Comparison of ENCODE assay signal across 27 cellular contexts in the genomic region with DNA sequence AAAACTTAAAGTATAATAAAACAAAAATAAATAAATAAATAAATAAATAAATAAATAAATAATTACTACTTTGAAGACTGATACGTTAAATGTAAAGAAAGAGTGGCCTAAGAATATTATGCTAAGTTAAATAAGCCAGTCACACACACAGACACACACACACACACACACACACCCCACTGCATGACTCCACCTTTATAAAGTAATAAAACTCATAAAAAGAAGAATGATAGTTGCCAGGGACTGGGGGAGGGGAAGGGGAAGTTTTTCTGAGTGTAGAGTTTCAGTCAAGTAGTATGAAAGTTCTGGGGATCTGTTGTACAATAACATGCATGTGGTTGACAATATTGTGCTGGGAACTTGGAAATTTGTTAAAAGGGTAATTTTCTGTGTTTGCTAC.
"Had no signal": no experiment of that assay in that cellular context is flagged by ENCODE, and none has a peak within 500 bp of the region (broad histone marks: within the 10 kb centered on the region; RNA-seq: fewer than 3 reads in every experiment).

No MANE protein-coding gene starts in this region.

- H3K4me3 Mint-ChIP-seq: stimulated activated memory B cell treated with anti-CD40 and anti-IgM and Interleukin-4, amounts not matched to agents 10 μg/mL and 1 μg/mL and 100 μg/mL, for 72 hours; stimulated activated naive B cell treated with anti-CD40 and anti-IgM and Interleukin-4, amounts not matched to agents 10 μg/mL and 1 μg/mL and 100 μg/mL, for 72 hours; stimulated activated naive CD8-positive, alpha-beta T cell treated with anti-CD3 and anti-CD28 coated beads, Interleukin-15, Interleukin-2, amounts not matched to agents 100 ng/mL and 50 ng/mL, for 24 hours; type B pancreatic cell had no signal

- H3K27me3 ChIP-seq: stomach, suprapubic skin, testis, thyroid gland, tibial artery, tibial nerve, upper lobe of left lung, upper lobe of right lung, uterus, vagina had no signal

- H3K9me3 ChIP-seq: stomach, testis, thoracic aorta, thyroid gland, tibial artery, upper lobe of left lung, upper lobe of right lung, uterus, vagina had no signal

- DNase-seq: stimulated activated CD4-positive, alpha-beta T cell treated with anti-CD3 and anti-CD28 coated beads, Interleukin-1b, Interleukin-23, amount 100 ng/mL, for 48 hours; stimulated activated CD4-positive, alpha-beta T cell treated with anti-CD3 and anti-CD28 coated beads, Interleukin-2, amount 100 ng/mL, for 24 hours; stimulated activated CD4-positive, alpha-beta T cell treated with anti-CD3 and anti-CD28 coated beads, Interleukin-2, amount 100 ng/mL, for 48 hours; stimulated activated CD4-positive, alpha-beta T cell treated with anti-CD3 and anti-CD28 coated beads, Interleukin-4, amount 100 ng/mL, for 1 hour; stimulated activated CD4-positive, alpha-beta T cell treated with anti-CD3 and anti-CD28 coated beads, Interleukin-4, amount 100 ng/mL, for 24 hours; stimulated activated CD4-positive, alpha-beta T cell treated with anti-CD3 and anti-CD28 coated beads, Interleukin-4, amount 100 ng/mL, for 4 hours; stimulated activated CD8-positive, alpha-beta memory T cell treated with anti-CD3 and anti-CD28 coated beads, Interleukin-4, amount 100 ng/mL, for 48 hours; stimulated activated naive B cell treated with anti-CD40 and anti-IgM and Interleukin-4, amounts not matched to agents 10 μg/mL and 1 μg/mL and 100 μg/mL, for 72 hours; stimulated activated naive CD4-positive, alpha-beta T cell; stimulated activated naive CD4-positive, alpha-beta T cell treated with Interleukin-2 at 50 U/mL for 16 hours; stimulated activated naive CD8-positive, alpha-beta T cell treated with anti-CD3 and anti-CD28 coated beads, Interleukin-15, Interleukin-2, amounts not matched to agents 100 U/mL and 50 U/mL, for 24 hours; stomach; substantia nigra; testis; thyroid gland; tibial artery; trophoblast cell; upper lobe of left lung; upper lobe of right lung; uterus had no signal

- ATAC-seq: stimulated activated memory B cell treated with anti-CD40 and anti-IgM and Interleukin-4, amounts not matched to agents 10 μg/mL and 1 μg/mL and 100 μg/mL, for 72 hours; stimulated activated naive B cell treated with anti-CD40 and anti-IgM and Interleukin-4, amounts not matched to agents 10 μg/mL and 1 μg/mL and 100 μg/mL, for 72 hours; stimulated activated naive CD8-positive, alpha-beta T cell treated with anti-CD3 and anti-CD28 coated beads, Interleukin-15, Interleukin-2, amounts not matched to agents 100 U/mL and 50 U/mL, for 24 hours; upper lobe of right lung had no signal

- H3K36me3 ChIP-seq: stomach, suprapubic skin, thoracic aorta, thyroid gland, tibial artery, tibial nerve, upper lobe of left lung, upper lobe of right lung, uterus, vagina had no signal

- H3K4me1 Mint-ChIP-seq: stimulated activated memory B cell treated with anti-CD40 and anti-IgM and Interleukin-4, amounts not matched to agents 10 μg/mL and 1 μg/mL and 100 μg/mL, for 72 hours; stimulated activated naive B cell treated with anti-CD40 and anti-IgM and Interleukin-4, amounts not matched to agents 10 μg/mL and 1 μg/mL and 100 μg/mL, for 72 hours had no signal

- H3K4me3 ChIP-seq: stomach, suprapubic skin, testis, thoracic aorta, thyroid gland, tibial artery, tibial nerve, upper lobe of left lung, upper lobe of right lung, uterus, vagina had no signal

- H3K27ac Mint-ChIP-seq: stimulated activated memory B cell treated with anti-CD40 and anti-IgM and Interleukin-4, amounts not matched to agents 10 μg/mL and 1 μg/mL and 100 μg/mL, for 72 hours; stimulated activated naive B cell treated with anti-CD40 and anti-IgM and Interleukin-4, amounts not matched to agents 10 μg/mL and 1 μg/mL and 100 μg/mL, for 72 hours; stimulated activated naive CD8-positive, alpha-beta T cell treated with anti-CD3 and anti-CD28 coated beads, Interleukin-15, Interleukin-2, amounts not matched to agents 100 ng/mL and 50 ng/mL, for 24 hours; type B pancreatic cell had no signal

- H3K27ac ChIP-seq: stomach, suprapubic skin, testis, thoracic aorta, thyroid gland, tibial artery, tibial nerve, upper lobe of left lung, upper lobe of right lung, uterus, vagina had no signal

- H3K4me1 ChIP-seq: stomach, suprapubic skin, testis, thyroid gland, tibial artery, tibial nerve, upper lobe of left lung, upper lobe of right lung, uterus, vagina had no signal

- H3K27me3 Mint-ChIP-seq: stimulated activated memory B cell treated with anti-CD40 and anti-IgM and Interleukin-4, amounts not matched to agents 10 μg/mL and 1 μg/mL and 100 μg/mL, for 72 hours; stimulated activated naive B cell treated with anti-CD40 and anti-IgM and Interleukin-4, amounts not matched to agents 10 μg/mL and 1 μg/mL and 100 μg/mL, for 72 hours; stimulated activated naive CD8-positive, alpha-beta T cell treated with anti-CD3 and anti-CD28 coated beads, Interleukin-15, Interleukin-2, amounts not matched to agents 100 ng/mL and 50 ng/mL, for 24 hours; type B pancreatic cell had no signal

- H3K9me3 Mint-ChIP-seq: stimulated activated memory B cell treated with anti-CD40 and anti-IgM and Interleukin-4, amounts not matched to agents 10 μg/mL and 1 μg/mL and 100 μg/mL, for 72 hours; type B pancreatic cell had no signal

- H3K36me3 Mint-ChIP-seq: stimulated activated memory B cell treated with anti-CD40 and anti-IgM and Interleukin-4, amounts not matched to agents 10 μg/mL and 1 μg/mL and 100 μg/mL, for 72 hours; stimulated activated naive B cell treated with anti-CD40 and anti-IgM and Interleukin-4, amounts not matched to agents 10 μg/mL and 1 μg/mL and 100 μg/mL, for 72 hours; type B pancreatic cell had no signal
